In the genomic region with DNA sequence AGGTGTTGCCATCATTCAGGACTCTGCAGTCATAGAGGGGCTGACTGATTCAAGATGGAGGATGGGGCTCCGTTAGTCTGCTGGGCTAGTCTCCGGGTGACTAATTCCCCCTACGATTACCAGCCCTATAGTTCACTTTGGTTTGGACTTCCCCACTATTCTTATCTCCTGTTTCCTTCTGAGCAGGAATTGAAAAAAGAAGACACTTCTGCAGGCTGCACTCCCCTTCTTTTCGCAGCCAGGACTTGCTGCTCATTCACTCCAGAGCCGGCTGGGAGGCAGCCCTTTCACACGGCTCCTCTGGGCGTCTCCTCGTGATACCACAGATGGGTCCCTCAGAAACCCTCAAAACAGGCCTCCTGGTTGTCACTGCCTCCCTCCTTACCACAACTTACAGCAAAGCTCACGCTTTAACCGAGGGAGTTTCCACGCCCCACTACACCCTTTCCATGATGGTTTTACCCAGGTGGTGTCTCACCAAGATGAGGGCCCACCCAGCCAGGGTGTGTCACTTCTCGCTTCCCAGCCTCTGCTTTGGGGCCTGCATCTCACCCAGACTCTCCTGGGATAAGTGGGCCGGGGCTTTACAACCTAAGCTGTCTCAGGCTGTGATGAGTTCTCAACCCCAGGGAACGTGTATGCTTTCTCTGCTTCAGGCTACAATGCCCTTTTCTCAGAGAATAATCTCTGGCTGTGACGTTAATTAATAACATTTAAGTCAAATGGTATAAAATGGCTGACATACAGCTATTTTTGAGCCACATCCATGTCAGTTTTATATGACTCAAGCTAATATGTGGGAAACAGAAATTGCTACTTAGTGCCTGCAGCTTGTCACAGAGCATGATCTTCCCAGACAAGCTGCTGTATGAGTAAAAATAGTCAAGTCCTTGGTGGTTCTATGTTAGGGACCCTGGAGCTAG, we compare ENCODE assay signal across 14 cellular contexts. TPM values are rescaled to one million over a fixed set of nuclear protein-coding genes. Genes with fewer than 3 reads are reported as not detected.
A peak's percentile ranks its signal among the peaks of the same experiment; 100 is the strongest.
DNase-seq lines count a peak whose midpoint lies in the region; ATAC-seq and TF ChIP-seq lines count a peak whose summit lies in the region.
"Had no signal": no experiment of that assay in that cellular context is flagged by ENCODE, and none has a peak within 500 bp of the region (broad histone marks: within the 10 kb centered on the region; RNA-seq: fewer than 3 reads in every experiment).

No MANE protein-coding gene starts in this region.

- TF ChIP-seq CTCF in KMS-11 (conservative IDR thresholded peaks at IDR 0.05; ENCODE audit: low read depth, low read length) (no peak), tibial nerve (IDR thresholded peaks at IDR 0.05) (no peak)

- TF ChIP-seq POLR2A in erythroblast (IDR thresholded peaks at IDR 0.05; ENCODE audit: low read length), result no peak
- no peak for TF ChIP-seq POLR2A in tibial nerve (IDR thresholded peaks at IDR 0.05)

- ATAC-seq in GM21528 (IDR thresholded peaks at IDR 0.05; ENCODE audit: low FRiP score, unreplicated experiment), result no peak
- ATAC-seq: HCT116, left cardiac atrium had no signal

- CTCF ChIA-PET in HEK293T (lab: Yijun Ruan, JAX), result no interaction called here

- no peaks in the 10 kb centered on the region for H3K9me3 ChIP-seq in tibial nerve

- H3K36me3 ChIP-seq in KMS-11 (ENCODE audit: insufficient read depth) (no peaks in the 10 kb centered on the region), tibial nerve (no peaks in the 10 kb centered on the region)

- peak; percentile 76 for DNase-seq in activated CD8-positive, alpha-beta memory T cell treated with anti-CD3 and anti-CD28 coated beads, Interleukin-2, amount 50 U/mL, for 24 hours (ENCODE audit: extremely low read depth)
- peak; percentile 9 to 21 for DNase-seq in erythroblast (lab: John Stamatoyannopoulos, UW)
- DNase-seq in stimulated activated CD8-positive, alpha-beta memory T cell treated with anti-CD3 and anti-CD28 coated beads, Interleukin-4, amount 100 ng/mL, for 48 hours, result peak; percentile 88
- no peak for DNase-seq in tibial nerve (ENCODE audit: low spot score in 2 of 2)
- no peak for DNase-seq in KG1 (lab: John Stamatoyannopoulos, UW)
- no peak for DNase-seq in HEK293T (ENCODE audit: extremely low spot score)
- DNase-seq: left cardiac atrium, NCI-H1048, SW 1271 had no signal

- TF ChIP-seq EP300 in tibial nerve (IDR thresholded peaks at IDR 0.05), result no peak

- H3K79me2 ChIP-seq in KMS-11 (ENCODE audit: insufficient read depth, low read depth), result no peaks in the 10 kb centered on the region

- H4K20me1 ChIP-seq in KMS-11 (ENCODE audit: insufficient read depth), result no peaks in the 10 kb centered on the region

- no peak overlapping the region for H3K4me3 ChIP-seq in KMS-11 (IDR thresholded peaks at IDR 0.05; ENCODE audit: insufficient read depth, low read depth, low read length)
- no peak overlapping the region for H3K4me3 ChIP-seq in tibial nerve
- H3K4me3 ChIP-seq: smooth muscle cell had no signal

- peak overlapping the region; percentile 25; the same call in 1 of the 2 replicates for H2AFZ ChIP-seq in KMS-11 (ENCODE audit: low read depth)

- H3K27ac ChIP-seq in KMS-11, result peak overlapping the region; percentile 13
- peak overlapping the region in 1 of 4 donors; percentile 8 for H3K27ac ChIP-seq in tibial nerve
- H3K27ac ChIP-seq: epithelial cell of prostate had no signal

- H3K4me1 ChIP-seq in KMS-11 (ENCODE audit: low read depth, poor library complexity, severe bottlenecking) (peaks cover 16% of the 10 kb centered on the region), tibial nerve (peaks cover 0 to 6% (median 0%) of the 10 kb centered on the region in 4 donors)

- 68 to 70% methylated on average over 15 of the region's 15 CpGs for WGBS in tibial nerve, 2 donors

- POLR2A ChIA-PET in HEK293T (lab: Yijun Ruan, JAX), result no interaction called here

- H3K9ac ChIP-seq in KMS-11, result no peak overlapping the region

- no peaks in the 10 kb centered on the region for H3K27me3 ChIP-seq in KMS-11 (ENCODE audit: insufficient read depth, low read depth)
- no peaks in the 10 kb centered on the region for H3K27me3 ChIP-seq in tibial nerve

- no peak overlapping the region for H3K4me2 ChIP-seq in KMS-11
- H3K4me2 ChIP-seq: smooth muscle cell had no signal

TF ChIP-seq in HEK293T, 16 proteins besides CTCF, POLR2A, EP300 and RAD21:
- TF ChIP-seq HDGF (IDR thresholded peaks at IDR 0.05; ENCODE audit: borderline replicate concordance), result no peak
- no peak for TF ChIP-seq LEF1 (IDR thresholded peaks at IDR 0.05; ENCODE audit: borderline replicate concordance)
- TF ChIP-seq FOXM1 (IDR thresholded peaks at IDR 0.05; ENCODE audit: borderline replicate concordance), result no peak
- no peak for TF ChIP-seq ARNT (IDR thresholded peaks at IDR 0.05)
- TF ChIP-seq ELF4 (IDR thresholded peaks at IDR 0.05), result no peak
- TF ChIP-seq TARDBP (IDR thresholded peaks at IDR 0.05), result no peak
- TF ChIP-seq L3MBTL2 (conservative IDR thresholded peaks at IDR 0.05), result no peak
- no peak for TF ChIP-seq ZNF384 (IDR thresholded peaks at IDR 0.05)
- no peak for TF ChIP-seq SUZ12 (IDR thresholded peaks at IDR 0.05)
- no peak for TF ChIP-seq BHLHE40 (IDR thresholded peaks at IDR 0.05; ENCODE audit: borderline replicate concordance)
- no peak for TF ChIP-seq NFRKB (IDR thresholded peaks at IDR 0.05)
- TF ChIP-seq FOXA1 (IDR thresholded peaks at IDR 0.05), result no peak
- TF ChIP-seq SP1 (IDR thresholded peaks at IDR 0.05), result no peak
- TF ChIP-seq, protein P1, sequence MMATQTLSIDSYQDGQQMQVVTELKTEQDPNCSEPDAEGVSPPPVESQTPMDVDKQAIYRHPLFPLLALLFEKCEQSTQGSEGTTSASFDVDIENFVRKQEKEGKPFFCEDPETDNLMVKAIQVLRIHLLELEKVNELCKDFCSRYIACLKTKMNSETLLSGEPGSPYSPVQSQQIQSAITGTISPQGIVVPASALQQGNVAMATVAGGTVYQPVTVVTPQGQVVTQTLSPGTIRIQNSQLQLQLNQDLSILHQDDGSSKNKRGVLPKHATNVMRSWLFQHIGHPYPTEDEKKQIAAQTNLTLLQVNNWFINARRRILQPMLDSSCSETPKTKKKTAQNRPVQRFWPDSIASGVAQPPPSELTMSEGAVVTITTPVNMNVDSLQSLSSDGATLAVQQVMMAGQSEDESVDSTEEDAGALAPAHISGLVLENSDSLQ (IDR thresholded peaks at IDR 0.05), result no peak
- TF ChIP-seq FOXK2 (IDR thresholded peaks at IDR 0.05), result no peak

RNA-seq across cellular contexts. Expression of a gene that starts 11.9 kb away (rescaled TPM):
- 1 to 10 TPM in 3 of 4 donors, not detected in 1; 2.2 to 4.4 (median 3.1) TPM for total RNA-seq in tibial nerve
- total RNA-seq: smooth muscle cell had no signal

Comparison
In these comparisons a context has a peak if more than half of its experiments do, and no peak if none do; other contexts are left out.
1. DNase-seq: peak in activated CD8-positive, alpha-beta memory T cell treated with anti-CD3 and anti-CD28 coated beads, Interleukin-2, amount 50 U/mL, for 24 hours (single experiment), erythroblast (2 of 2) and stimulated activated CD8-positive, alpha-beta memory T cell treated with anti-CD3 and anti-CD28 coated beads, Interleukin-4, amount 100 ng/mL, for 48 hours (single experiment); none in tibial nerve (0 of 2), KG1 (single experiment) and HEK293T (single experiment).